In the genomic region with DNA sequence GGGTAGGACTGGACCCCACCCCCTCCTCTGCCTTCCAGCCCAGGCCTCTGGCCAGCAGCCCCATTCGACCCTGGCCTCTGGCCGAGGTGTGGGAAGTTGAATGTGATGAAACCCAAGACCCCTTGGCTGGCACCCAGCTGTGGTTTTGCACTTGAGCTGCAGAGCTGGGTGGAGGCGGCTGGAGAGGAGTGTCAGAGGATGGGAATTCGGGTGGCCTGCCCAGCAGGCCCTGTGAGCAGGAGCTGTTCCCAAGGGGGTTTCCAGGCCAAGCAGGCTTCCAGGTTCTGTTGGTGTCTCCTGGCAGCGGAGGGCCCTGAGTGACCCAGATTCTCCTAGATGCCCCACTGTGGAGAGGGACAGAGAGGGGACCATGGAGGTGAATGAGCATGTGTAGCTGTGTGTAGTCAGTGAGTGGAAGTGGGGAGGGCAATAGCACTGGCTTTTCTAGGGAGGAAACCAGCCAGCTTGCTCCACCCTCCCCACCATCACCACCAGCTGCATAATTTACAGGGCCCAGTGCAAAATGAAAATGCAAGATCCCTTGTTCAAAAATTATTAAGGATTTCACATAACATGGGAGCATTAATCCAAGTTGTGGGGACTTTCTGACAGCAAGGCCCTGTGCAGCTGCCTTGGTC, we compare ENCODE assay signal across 11 cellular contexts.
DNase-seq lines count a peak whose midpoint lies in the region; ATAC-seq and TF ChIP-seq lines count a peak whose summit lies in the region.
"Had no signal": no experiment of that assay in that cellular context is flagged by ENCODE, and none has a peak within 500 bp of the region (broad histone marks: within the 10 kb centered on the region; RNA-seq: fewer than 3 reads in every experiment).

No MANE protein-coding gene starts in this region.

- no peak overlapping the region for H3K4me3 Mint-ChIP-seq in stimulated activated memory B cell treated with anti-CD40 and anti-IgM and Interleukin-4, amounts not matched to agents 10 μg/mL and 1 μg/mL and 100 μg/mL, for 72 hours
- H3K4me3 Mint-ChIP-seq: activated naive CD8-positive, alpha-beta T cell treated with anti-CD3 and anti-CD28 coated beads, Interleukin-2, amount 50 U/mL, for 24 hours; stimulated activated naive CD8-positive, alpha-beta T cell treated with anti-CD3 and anti-CD28 coated beads, Interleukin-15, Interleukin-2, amounts not matched to agents 100 ng/mL and 50 ng/mL, for 24 hours had no signal

- H3K36me3 ChIP-seq in SJSA1 = no peaks in the 10 kb centered on the region
- H3K36me3 ChIP-seq in sigmoid colon = no peaks in the 10 kb centered on the region

- H3K27ac ChIP-seq in SJSA1 (no peak overlapping the region), sigmoid colon (peak overlapping the region in 3 of 4 donors; percentile 48 to 63 (median 55))

- no peak for TF ChIP-seq POLR2A in sigmoid colon (IDR thresholded peaks at IDR 0.05)

- intact Hi-C loops in sigmoid colon (cut with DNase I) = no loop called here

- TF ChIP-seq EP300 in sigmoid colon (IDR thresholded peaks at IDR 0.05) = no peak

- peaks cover 28% of the 10 kb centered on the region for H3K4me1 Mint-ChIP-seq in stimulated activated memory B cell treated with anti-CD40 and anti-IgM and Interleukin-4, amounts not matched to agents 10 μg/mL and 1 μg/mL and 100 μg/mL, for 72 hours

- H3K4me1 ChIP-seq in SJSA1 (replicated peaks) (peaks cover 32% of the 10 kb centered on the region), sigmoid colon (peaks cover 0 to 58% (median 46%) of the 10 kb centered on the region in 4 donors)

- no peaks in the 10 kb centered on the region for H3K27me3 Mint-ChIP-seq in stimulated activated memory B cell treated with anti-CD40 and anti-IgM and Interleukin-4, amounts not matched to agents 10 μg/mL and 1 μg/mL and 100 μg/mL, for 72 hours
- H3K27me3 Mint-ChIP-seq: naive B cell; stimulated activated naive CD8-positive, alpha-beta T cell treated with anti-CD3 and anti-CD28 coated beads, Interleukin-15, Interleukin-2, amounts not matched to agents 100 ng/mL and 50 ng/mL, for 24 hours had no signal

- H3K27me3 ChIP-seq in SJSA1 (replicated peaks) = no peaks in the 10 kb centered on the region
- no peaks in the 10 kb centered on the region for H3K27me3 ChIP-seq in sigmoid colon

- H3K4me3 ChIP-seq in SJSA1 = no peak overlapping the region
- no peak overlapping the region for H3K4me3 ChIP-seq in sigmoid colon

- H3K36me3 Mint-ChIP-seq in stimulated activated memory B cell treated with anti-CD40 and anti-IgM and Interleukin-4, amounts not matched to agents 10 μg/mL and 1 μg/mL and 100 μg/mL, for 72 hours = no peaks in the 10 kb centered on the region
- H3K36me3 Mint-ChIP-seq: naive B cell had no signal

- ATAC-seq in GM21825 (IDR thresholded peaks at IDR 0.05; ENCODE audit: unreplicated experiment) (no peak), HG03439 (IDR thresholded peaks at IDR 0.05; ENCODE audit: unreplicated experiment) (no peak)
- no peak for ATAC-seq in stimulated activated memory B cell treated with anti-CD40 and anti-IgM and Interleukin-4, amounts not matched to agents 10 μg/mL and 1 μg/mL and 100 μg/mL, for 72 hours
- ATAC-seq: activated naive CD8-positive, alpha-beta T cell treated with anti-CD3 and anti-CD28 coated beads, Interleukin-2, amount 50 U/mL, for 24 hours had no signal

- DNase-seq in EL (peak; percentile 97), SJSA1 (ENCODE audit: low read depth in 1 of 2, low spot score in 2 of 2) (peak; percentile 54 to 84), glomerular visceral epithelial cell (ENCODE audit: extremely low spot score) (peak; percentile 94), sigmoid colon (peak; percentile 84), islet precursor cell (no peak)
- DNase-seq: activated naive CD8-positive, alpha-beta T cell treated with anti-CD3 and anti-CD28 coated beads, Interleukin-2, amount 50 U/mL, for 24 hours; naive B cell had no signal

- 55 to 73% methylated on average over 5 of the region's 5 CpGs for WGBS in sigmoid colon, 2 donors

- no peaks in the 10 kb centered on the region for H3K9me3 Mint-ChIP-seq in stimulated activated memory B cell treated with anti-CD40 and anti-IgM and Interleukin-4, amounts not matched to agents 10 μg/mL and 1 μg/mL and 100 μg/mL, for 72 hours
- H3K9me3 Mint-ChIP-seq: activated naive CD8-positive, alpha-beta T cell treated with anti-CD3 and anti-CD28 coated beads, Interleukin-2, amount 50 U/mL, for 24 hours; naive B cell; stimulated activated naive CD8-positive, alpha-beta T cell treated with anti-CD3 and anti-CD28 coated beads, Interleukin-15, Interleukin-2, amounts not matched to agents 100 ng/mL and 50 ng/mL, for 24 hours had no signal

- no peak overlapping the region for H3K27ac Mint-ChIP-seq in stimulated activated memory B cell treated with anti-CD40 and anti-IgM and Interleukin-4, amounts not matched to agents 10 μg/mL and 1 μg/mL and 100 μg/mL, for 72 hours
- H3K27ac Mint-ChIP-seq: activated naive CD8-positive, alpha-beta T cell treated with anti-CD3 and anti-CD28 coated beads, Interleukin-2, amount 50 U/mL, for 24 hours; stimulated activated naive CD8-positive, alpha-beta T cell treated with anti-CD3 and anti-CD28 coated beads, Interleukin-15, Interleukin-2, amounts not matched to agents 100 ng/mL and 50 ng/mL, for 24 hours had no signal

- H3K9me3 ChIP-seq in SJSA1 (replicated peaks) (0 out of 2 replicates have a peak, but pooled peaks cover 2% of the 10 kb centered on the region), sigmoid colon (no peaks in the 10 kb centered on the region)

- TF ChIP-seq CTCF in sigmoid colon (IDR thresholded peaks at IDR 0.05) = no peak
